In genomic region chr19:48872884-48873475, GRCh38 we compare ENCODE assay signal across 1 cellular context.
TF ChIP-seq lines count a peak whose summit lies in the region.

No MANE protein-coding gene starts in this region.

TF ChIP-seq in GM23338, 12 proteins besides CTCF, POLR2A, EP300 and RAD21 (continued from another document):
- no peak for TF ChIP-seq ZNF462 (CRISPR knock-in tag; IDR thresholded peaks at IDR 0.05)
- no peak for TF ChIP-seq EZH2 (IDR thresholded peaks at IDR 0.05; ENCODE audit: low read depth, unreplicated experiment)
